19 cellular contexts compared by ENCODE assay signal in the genomic region with DNA sequence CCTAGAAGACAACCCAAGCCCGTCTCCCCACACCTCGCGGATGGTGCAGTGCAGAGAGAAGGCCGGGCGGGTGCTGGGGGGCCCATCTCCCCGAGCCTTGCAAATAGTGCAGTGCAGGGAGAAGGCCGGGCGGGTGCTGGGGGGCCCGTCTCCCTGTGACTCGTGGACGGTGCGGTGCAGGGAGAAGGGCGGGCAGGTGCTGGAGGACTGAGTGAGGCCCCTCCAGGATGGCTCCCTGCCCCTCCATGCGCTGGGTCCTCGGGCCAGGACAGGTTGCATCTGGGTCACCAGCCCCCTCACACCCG. TPM values are rescaled to one million over a fixed set of nuclear protein-coding genes. Genes with fewer than 3 reads are reported as not detected.
DNase-seq lines count a peak whose midpoint lies in the region; ATAC-seq, FAIRE-seq and TF ChIP-seq lines count a peak whose summit lies in the region.
"Had no signal": no experiment of that assay in that cellular context is flagged by ENCODE, and none has a peak within 500 bp of the region (broad histone marks: within the 10 kb centered on the region; RNA-seq: fewer than 3 reads in every experiment).

No MANE protein-coding gene starts in this region.

- H4K8ac ChIP-seq in H1 (ENCODE audit: extremely low read depth, insufficient read depth, low read length) = peak overlapping the region; percentile 14; the same call in 1 of the 2 replicates

- H2BK15ac ChIP-seq in H1 (ENCODE audit: low read length) = no peak overlapping the region

- CTCF ChIA-PET in A549 (lab: Yijun Ruan, JAX) = interaction anchor here (1.0 to 2.3 kb wide), 3 partner anchors 8 to 113 kb away, joined by 3 to 6 read pairs (median 3); no protein-coding TSS in a partner anchor
- CTCF ChIA-PET in Caco-2 (lab: Charles Lee) = no interaction called here
- CTCF ChIA-PET in RWPE1 (lab: Yijun Ruan, JAX) = no interaction called here
- CTCF ChIA-PET in H1 (lab: Charles Lee; ENCODE audit: partially characterized antibody) = no interaction called here
- CTCF ChIA-PET in WTC11 (lab: Charles Lee) = no interaction called here

- POLR2A ChIA-PET in A549 (lab: Yijun Ruan, JAX) (no interaction called here), Caco-2 (lab: Charles Lee) (no interaction called here), RWPE1 (lab: Yijun Ruan, JAX; ENCODE audit: low non-redundant PET) (no interaction called here), H1 (lab: Charles Lee; ENCODE audit: partially characterized antibody) (no interaction called here), WTC11 (lab: Charles Lee) (no interaction called here)

- no peak for FAIRE-seq in A549 (lab: Jason Lieb, UNC)
- FAIRE-seq in H1 (lab: Jason Lieb, UNC) = no peak
- FAIRE-seq: D721Med, H54 had no signal

- no peaks in the 10 kb centered on the region for H3K79me1 ChIP-seq in H1 (ENCODE audit: low read depth, low read length)

- 90% methylated on average over 14 of the region's 16 CpGs for WGBS in A549 (ENCODE audit: missing lambda C conversion rate)
- 96% methylated on average over 14 of the region's 16 CpGs; no CpG with 5 or more reads in 1 of the 2 experiments for WGBS in H1 (ENCODE audit: extremely low coverage in 1 of 2, insufficient coverage in 1 of 2, insufficient read length in 1 of 2, insufficient replicate concordance in 2 of 2, low coverage in 1 of 2, low lambda C conversion rate in 2 of 2, missing lambda C conversion rate in 1 of 2), 2 experiments

- no peak overlapping the region for H2AK5ac ChIP-seq in H1 (ENCODE audit: low read depth, low read length)

- no peak overlapping the region for H4K5ac ChIP-seq in H1 (ENCODE audit: insufficient read length, low read depth, low read length)

- no peaks in the 10 kb centered on the region for H3K27me3 Mint-ChIP-seq in Caco-2 (ENCODE audit: insufficient read depth, unreplicated experiment)
- H3K27me3 Mint-ChIP-seq in WTC11 (ENCODE audit: low read depth) = no peaks in the 10 kb centered on the region
- peaks cover 3% of the 10 kb centered on the region for H3K27me3 Mint-ChIP-seq in GM23338 (ENCODE audit: insufficient read depth, low read depth, poor library complexity)

- no peak for TF ChIP-seq CTCF in A549 (IDR thresholded peaks at IDR 0.05)
- TF ChIP-seq CTCF in Caco-2 (IDR thresholded peaks at IDR 0.05; ENCODE audit: insufficient read depth in 1 of 2, low read depth in 1 of 2, low read length in 1 of 2, severe bottlenecking in 1 of 2, unreplicated experiment in 1 of 2) = no peak
- TF ChIP-seq CTCF in RWPE1 (conservative IDR thresholded peaks at IDR 0.05; ENCODE audit: low read depth) = no peak
- no peak for TF ChIP-seq CTCF in H1 (IDR thresholded peaks at IDR 0.05; ENCODE audit: control extremely low read depth in 1 of 3, insufficient read depth in 1 of 3, low read depth in 1 of 3, low read length in 3 of 3)
- no peak for TF ChIP-seq CTCF in WTC11 (IDR thresholded peaks at IDR 0.05)
- no peak for TF ChIP-seq CTCF in right atrium auricular region (IDR thresholded peaks at IDR 0.05)
- no peak for TF ChIP-seq CTCF in GM23338 (conservative IDR thresholded peaks at IDR 0.05; ENCODE audit: low read depth in 2 of 2)

- DNase-seq in A549 (ENCODE audit: low read depth in 1 of 2, low spot score in 1 of 2) = no peak
- DNase-seq in Caco-2 = no peak
- DNase-seq in RWPE1 (ENCODE audit: low spot score) = no peak
- no peak for DNase-seq in H1 (ENCODE audit: low read depth in 1 of 2, low spot score in 2 of 2)
- DNase-seq in NCI-H524 treated with DMSO at 0.1 percent for 48 hours (lab: John Stamatoyannopoulos, UW) = no peak
- DNase-seq in WTC11 (ENCODE audit: low spot score) = no peak
- DNase-seq in right atrium auricular region (ENCODE audit: low spot score) = no peak
- DNase-seq in GM23338 (ENCODE audit: low spot score) = no peak
- DNase-seq: CD8-positive, alpha-beta T cell; GDM1; KBM-7; NCI-H2029 treated with DMSO at 0.1 percent for 48 hours; NCI-H226; NCI-H510A treated with DMSO at 0.1 percent for 48 hours; NCI-H774; OCI-M1 had no signal

- H3K27me3 ChIP-seq in Caco-2 (replicated peaks; ENCODE audit: control insufficient read depth, insufficient read depth, low read length) (no peaks in the 10 kb centered on the region; the same call in 1 of the 2 replicates), H1 (replicated peaks in 1 of 4; ENCODE audit: control insufficient read depth in 3 of 4, extremely low read depth in 1 of 4, insufficient read depth in 3 of 4, low read length in 3 of 4) (no peaks in the 10 kb centered on the region), right atrium auricular region (no peaks in the 10 kb centered on the region), GM23338 (ENCODE audit: insufficient read depth) (no peaks in the 10 kb centered on the region)

- no TSS peak for BruUV-seq in Caco-2 (replicated peaks; lab: Mats Ljungman, UMichigan)

- H3K4me3 Mint-ChIP-seq in Caco-2 (ENCODE audit: unreplicated experiment) = peak overlapping the region; percentile 72
- H3K4me3 Mint-ChIP-seq in WTC11 = no peak overlapping the region
- no peak overlapping the region for H3K4me3 Mint-ChIP-seq in GM23338
- H3K4me3 Mint-ChIP-seq: CD8-positive, alpha-beta T cell had no signal

- H3K4me2 ChIP-seq in A549 (peak overlapping the region; percentile 98), H1 (ENCODE audit: insufficient read depth in 1 of 2, low read depth in 2 of 2, low read length in 2 of 2) (no peak overlapping the region), GM23338 (no peak overlapping the region)

- H3K36me3 Mint-ChIP-seq in Caco-2 (ENCODE audit: insufficient read depth, unreplicated experiment) (peaks cover 5% of the 10 kb centered on the region), WTC11 (no peaks in the 10 kb centered on the region), GM23338 (ENCODE audit: low read depth) (no peaks in the 10 kb centered on the region)
- H3K36me3 Mint-ChIP-seq: CD8-positive, alpha-beta T cell had no signal

- ATAC-seq in A549 (no peak), WTC11 (no peak), GM23338 (no peak)
- ATAC-seq: CD8-positive, alpha-beta T cell had no signal

- peaks cover 6% of the 10 kb centered on the region for H3K4me1 Mint-ChIP-seq in Caco-2 (ENCODE audit: low read depth, unreplicated experiment)
- H3K4me1 Mint-ChIP-seq in WTC11 = no peaks in the 10 kb centered on the region
- H3K4me1 Mint-ChIP-seq in GM23338 = no peaks in the 10 kb centered on the region

- no peak overlapping the region for H2BK120ac ChIP-seq in H1 (replicated peaks; ENCODE audit: low read depth, low read length)

- H4K20me1 ChIP-seq in H1 (replicated peaks in 1 of 2; ENCODE audit: control insufficient read depth in 1 of 2, insufficient read depth in 2 of 2, low read length in 2 of 2) = no peaks in the 10 kb centered on the region
- no peaks in the 10 kb centered on the region for H4K20me1 ChIP-seq in GM23338 (replicated peaks; ENCODE audit: insufficient read depth)

- no peaks in the 10 kb centered on the region for H3K23me2 ChIP-seq in H1 (ENCODE audit: low read depth, low read length)

- H2BK5ac ChIP-seq in H1 (ENCODE audit: low read depth, low read length) = no peak overlapping the region

- intact Hi-C loops in Caco-2 (cut with micrococcal nuclease; ENCODE audit: unreplicated experiment) = loop anchor here (2.0 kb wide), 1 partner anchor 163 kb away; a partner anchor contains a TSS

- no peaks in the 10 kb centered on the region for H3K9me2 ChIP-seq in GM23338 (ENCODE audit: insufficient read depth)

- H3K9me3 Mint-ChIP-seq in Caco-2 (ENCODE audit: unreplicated experiment) (no peaks in the 10 kb centered on the region), WTC11 (no peaks in the 10 kb centered on the region), GM23338 (no peaks in the 10 kb centered on the region)
- H3K9me3 Mint-ChIP-seq: CD8-positive, alpha-beta T cell had no signal

- no peak overlapping the region for H3K27ac Mint-ChIP-seq in Caco-2 (ENCODE audit: unreplicated experiment)
- no peak overlapping the region for H3K27ac Mint-ChIP-seq in WTC11
- H3K27ac Mint-ChIP-seq in GM23338 = no peak overlapping the region
- H3K27ac Mint-ChIP-seq: CD8-positive, alpha-beta T cell had no signal

- no peak overlapping the region for H2AFZ ChIP-seq in H1 (ENCODE audit: low read length)
- H2AFZ ChIP-seq in GM23338 = no peak overlapping the region

- H3K79me2 ChIP-seq in H1 (ENCODE audit: control insufficient read depth in 1 of 2, insufficient read depth in 2 of 2, low read length in 2 of 2) = no peaks in the 10 kb centered on the region
- H3K79me2 ChIP-seq in GM23338 (replicated peaks; ENCODE audit: insufficient read depth) = no peaks in the 10 kb centered on the region

- H3K9me3 ChIP-seq in A549 (no peaks in the 10 kb centered on the region), Caco-2 (no peaks in the 10 kb centered on the region), H1 (ENCODE audit: insufficient read depth in 2 of 2, low read depth in 1 of 2, low read length in 1 of 2) (no peaks in the 10 kb centered on the region), right atrium auricular region (no peaks in the 10 kb centered on the region)

- no peak for TF ChIP-seq EP300 in A549 (IDR thresholded peaks at IDR 0.05)
- TF ChIP-seq EP300 in H1 (IDR thresholded peaks at IDR 0.05; ENCODE audit: borderline replicate concordance in 1 of 2, low read depth in 2 of 2, low read length in 2 of 2) = no peak

- H3K4me1 ChIP-seq in A549 (peaks cover 14% of the 10 kb centered on the region; the same call in 1 of the 3 replicates), Caco-2 (no peaks in the 10 kb centered on the region), H1 (replicated peaks in 1 of 4; ENCODE audit: control insufficient read depth in 3 of 4, insufficient read depth in 4 of 4, low read length in 3 of 4) (no peaks in the 10 kb centered on the region), right atrium auricular region (no peaks in the 10 kb centered on the region), GM23338 (ENCODE audit: insufficient read depth) (no peaks in the 10 kb centered on the region)

- H3K14ac ChIP-seq in H1 (ENCODE audit: insufficient read length) = no peak overlapping the region

- no peak overlapping the region for H2BK12ac ChIP-seq in H1 (ENCODE audit: low read depth, low read length)

- no peak overlapping the region; the same call in 1 of the 2 replicates for H3K18ac ChIP-seq in H1 (ENCODE audit: extremely low read depth, low read length)

- no peak overlapping the region for H3K9ac ChIP-seq in H1 (replicated peaks in 1 of 4; ENCODE audit: extremely low read depth in 1 of 4, low read depth in 3 of 4, low read length in 3 of 4)

- H3K4me3 ChIP-seq in A549 (no peak overlapping the region), Caco-2 (ENCODE audit: low read depth, low read length) (peak overlapping the region; percentile 68), H1 (ENCODE audit: extremely low read depth in 1 of 4, insufficient read depth in 2 of 4, low read depth in 3 of 4, low read length in 4 of 4) (no peak overlapping the region), right atrium auricular region (no peak overlapping the region), GM23338 (no peak overlapping the region)

- peak overlapping the region in 1 of 2 experiments; percentile 81; a peak in 2 of 6 replicates for H3K27ac ChIP-seq in A549
- H3K27ac ChIP-seq in RWPE1 = peak overlapping the region; percentile 74; the same call in 1 of the 2 replicates
- no peak overlapping the region for H3K27ac ChIP-seq in H1 (ENCODE audit: low read depth, low read length)
- no peak overlapping the region for H3K27ac ChIP-seq in right atrium auricular region
- no peak overlapping the region for H3K27ac ChIP-seq in GM23338 (ENCODE audit: low read depth)
- H3K27ac ChIP-seq: HL-60 had no signal

- H3K56ac ChIP-seq in H1 (replicated peaks; ENCODE audit: insufficient read length, low read depth, low read length) = no peak overlapping the region

- no peak overlapping the region for H3K4ac ChIP-seq in H1 (replicated peaks; ENCODE audit: insufficient read length, low read depth, low read length)

- H3F3A ChIP-seq in GM23338 (replicated peaks; ENCODE audit: low read depth) = no peaks in the 10 kb centered on the region

- H3K36me3 ChIP-seq in Caco-2 (ENCODE audit: control insufficient read depth, insufficient read depth, low read length) = no peaks in the 10 kb centered on the region
- no peaks in the 10 kb centered on the region for H3K36me3 ChIP-seq in H1 (ENCODE audit: control insufficient read depth in 2 of 4, insufficient read depth in 4 of 4, low read length in 3 of 4)
- H3K36me3 ChIP-seq in right atrium auricular region = no peaks in the 10 kb centered on the region
- H3K36me3 ChIP-seq in GM23338 (ENCODE audit: insufficient read depth) = no peaks in the 10 kb centered on the region

- H2BK20ac ChIP-seq in H1 (ENCODE audit: low read length) = no peak overlapping the region

- TF ChIP-seq RAD21 in A549 (conservative IDR thresholded peaks at IDR 0.05 in 1 of 2, IDR thresholded peaks at IDR 0.05 in 1 of 2) (no peak), H1 (IDR thresholded peaks at IDR 0.05 in 1 of 2, conservative IDR thresholded peaks at IDR 0.05 in 1 of 2; ENCODE audit: low read depth in 2 of 2, low read length in 2 of 2) (no peak)

- no peak overlapping the region for H4K91ac ChIP-seq in H1 (replicated peaks; ENCODE audit: insufficient read length, low read length)

- H3K23ac ChIP-seq in H1 (ENCODE audit: insufficient read length) = no peak overlapping the region

- TF ChIP-seq POLR2A in A549 (IDR thresholded peaks at IDR 0.05; ENCODE audit: low read length) = no peak
- no peak for TF ChIP-seq POLR2A in H1 (IDR thresholded peaks at IDR 0.05; ENCODE audit: control extremely low read depth in 1 of 2, low read depth in 2 of 2, low read length in 2 of 2)

RNA-seq across cellular contexts. Expression of a gene that starts 40.0 kb away (rescaled TPM):
- polyA plus RNA-seq in A549 (2011; rRNA removed) = 9.8 and 11.5 TPM in 2 replicates
- polyA plus RNA-seq in A549 (2012; cell fraction: cytosol; rRNA removed) = 19.1 and 23.9 TPM in 2 replicates
- 26.8 and 31.5 TPM in 2 replicates for polyA plus RNA-seq in A549 (2012; cell fraction: nucleus; rRNA removed)
- polyA plus RNA-seq in A549 (2017; fragmentation: RNase III; extraction: RNeasy Plus Mini Kit Qiagen cat#74134 plus additional on column Dnase treatment) = 13.1 to 13.2 TPM (median 13.2 TPM) in 3 replicates
- polyA minus RNA-seq in A549 (2011; rRNA and poly(A)+ RNA removed) = 21.0 and 25.9 TPM in 2 replicates
- total RNA-seq in Caco-2 (2022) = 49.5 and 55.2 TPM in 2 replicates
- 22.9 and 27.0 TPM in 2 replicates for total RNA-seq in H1 (2021; fragmentation: NEBNext Ultra II Directional; extraction: Animal tissue kit (Norgen Biotek cat#: 25700))
- polyA plus RNA-seq in H1 (2011; rRNA removed) = 15.6 and 23.6 TPM in 2 replicates
- polyA plus RNA-seq in H1 (2011; cell fraction: cytosol; rRNA removed) = 19.6 TPM
- 33.2 TPM for polyA plus RNA-seq in H1 (2011; cell fraction: nucleus; rRNA removed)
- polyA plus RNA-seq in H1 (2012, experiment 1 of 2) = 12.0 to 21.9 TPM (median 18.2 TPM) in 4 replicates
- polyA plus RNA-seq in H1 (2012, experiment 2 of 2) = 14.4 TPM
- 11.6 TPM for polyA plus RNA-seq in H1 (2013, experiment 1 of 2)
- 10.5 TPM for polyA plus RNA-seq in H1 (2013, experiment 2 of 2)
- 10.0 and 20.1 TPM in 2 replicates for polyA minus RNA-seq in H1 (2011; rRNA and poly(A)+ RNA removed)
- 22.5 TPM for polyA minus RNA-seq in H1 (2011; cell fraction: cytosol; rRNA and poly(A)+ RNA removed)
- polyA minus RNA-seq in H1 (2011; cell fraction: nucleus; rRNA and poly(A)+ RNA removed) = 26.1 TPM
- total RNA-seq in WTC11 (2021) = 22.9 to 29.5 TPM (median 26.4 TPM) in 3 replicates
- total RNA-seq in right atrium auricular region = 10 to 100 TPM; 13.4 to 15.9 TPM
- total RNA-seq in GM23338 (2014; rRNA removed; shearing (Covaris generic)) = 22.8 and 23.1 TPM in 2 replicates
- polyA plus RNA-seq in GM23338 (2016; fragmentation: Nextera tagmentation; extraction: Ambion mirVana) = 11.3 and 12.8 TPM in 2 replicates
